17 cellular contexts compared by ENCODE assay signal in genomic region chr13:106612688-106613087, GRCh38. TPM values are rescaled to one million over a fixed set of nuclear protein-coding genes. Genes with fewer than 3 reads are reported as not detected.
DNase-seq lines count a peak whose midpoint lies in the region; ATAC-seq and TF ChIP-seq lines count a peak whose summit lies in the region.
"Had no signal": no experiment of that assay in that cellular context is flagged by ENCODE, and none has a peak within 500 bp of the region (broad histone marks: within the 10 kb centered on the region; RNA-seq: fewer than 3 reads in every experiment).

No MANE protein-coding gene starts in this region.

- H3K4me3 ChIP-seq in breast epithelium, result no peak overlapping the region
- no peak overlapping the region for H3K4me3 ChIP-seq in fibroblast of the aortic adventitia (ENCODE audit: low read depth, low read length)
- H3K4me3 ChIP-seq in mesenchymal stem cell (ENCODE audit: insufficient read depth in 1 of 2, low read depth in 1 of 2, low read length in 2 of 2), result no peak overlapping the region

- CTCF ChIA-PET in MCF 10A (lab: Yijun Ruan, JAX), result interaction anchor here (1.2 kb wide), 1 partner anchor 63 kb away, joined by 3 read pairs; no protein-coding TSS in a partner anchor

- H3K18ac ChIP-seq in mesenchymal stem cell (ENCODE audit: low read depth in 1 of 2, low read length in 2 of 2), result no peak overlapping the region

- intact Hi-C loops in MCF 10A (cut with micrococcal nuclease) (no loop called here), breast epithelium (cut with DNase I; ENCODE audit: low total_unique reads) (no loop called here)

- no peaks in the 10 kb centered on the region for H3K4me1 ChIP-seq in breast epithelium
- no peaks in the 10 kb centered on the region for H3K4me1 ChIP-seq in mesenchymal stem cell (ENCODE audit: control insufficient read depth, insufficient read depth, low read depth, low read length)

- H3K9ac ChIP-seq in mesenchymal stem cell (ENCODE audit: low read length), result no peak overlapping the region

- H3K4me3 Mint-ChIP-seq in MCF 10A (ENCODE audit: unreplicated experiment), result no peak overlapping the region
- H3K4me3 Mint-ChIP-seq: immature natural killer cell; natural killer cell treated with Interleukin-12 subunit alpha and Interleukin-12 subunit beta and Interleukin-15 and Interleukin-18, amount 100 ng/mL, for 72 hours had no signal

- H2BK5ac ChIP-seq in mesenchymal stem cell (ENCODE audit: low read depth, low read length, poor library complexity, severe bottlenecking), result no peak overlapping the region

- no peaks in the 10 kb centered on the region for H3K9me3 Mint-ChIP-seq in MCF 10A (ENCODE audit: unreplicated experiment)
- H3K9me3 Mint-ChIP-seq: immature natural killer cell; natural killer cell treated with Interleukin-12 subunit alpha and Interleukin-12 subunit beta and Interleukin-15 and Interleukin-18, amount 100 ng/mL, for 72 hours had no signal

- 60% methylated on average over 1 of the region's 1 CpG for WGBS in mesenchymal stem cell

- no peaks in the 10 kb centered on the region for H3K27me3 ChIP-seq in breast epithelium
- no peaks in the 10 kb centered on the region for H3K27me3 ChIP-seq in mesenchymal stem cell (ENCODE audit: control insufficient read depth in 1 of 2, insufficient read depth in 1 of 2, low read length in 2 of 2)

- no peaks in the 10 kb centered on the region for H3K9me3 ChIP-seq in breast epithelium
- H3K9me3 ChIP-seq in mesenchymal stem cell (ENCODE audit: control insufficient read depth, low read length), result no peaks in the 10 kb centered on the region

- H3K27ac ChIP-seq in breast epithelium, result peak overlapping the region in 1 of 2 donors; percentile 7
- H3K27ac ChIP-seq in mesenchymal stem cell (ENCODE audit: low read length, poor library complexity, severe bottlenecking), result no peak overlapping the region

- DNase-seq in MCF 10A (ENCODE audit: unreplicated experiment) (peak; percentile 61), breast epithelium (ENCODE audit: low spot score in 2 of 2) (no peak), fibroblast of the aortic adventitia (ENCODE audit: low read depth) (peak; percentile 62), mesenchymal stem cell (peak; percentile 23), ureter (ENCODE audit: low spot score) (peak; percentile 70), 8988T (no peak)
- no peak for DNase-seq in activated effector memory CD4-positive, alpha-beta T cell treated with Interleukin-2 at 50 U/mL for 16 hours
- DNase-seq: activated CD4-positive, alpha-beta T cell treated with anti-CD3 and anti-CD28 coated beads, Interleukin-2, amount 50 U/mL, for 4 hours; activated gamma-delta T cell; caudate nucleus; immature natural killer cell; NCI-H1105; NCI-H446 treated with DMSO at 0.1 percent for 48 hours; stimulated activated CD4-positive, alpha-beta T cell treated with anti-CD3 and anti-CD28 coated beads, Interleukin-12 subunit alpha, Interleukin-12 subunit beta, amount 100 ng/mL, for 4 hours had no signal

- no peak overlapping the region for H3K4ac ChIP-seq in mesenchymal stem cell (ENCODE audit: low read depth in 1 of 2, low read length in 2 of 2)

- no peaks in the 10 kb centered on the region for H3K27me3 Mint-ChIP-seq in MCF 10A (ENCODE audit: insufficient read depth, unreplicated experiment)

- H3K4me1 Mint-ChIP-seq in MCF 10A (ENCODE audit: insufficient read depth, unreplicated experiment), result peaks cover 16% of the 10 kb centered on the region
- H3K4me1 Mint-ChIP-seq: immature natural killer cell had no signal

- POLR2A ChIA-PET in MCF 10A (lab: Yijun Ruan, JAX), result interaction anchor here (1.1 kb wide), 1 partner anchor 45 kb away, joined by 7 read pairs; the partner anchor contains the start of gene ARGLU1

- H2BK120ac ChIP-seq in mesenchymal stem cell (ENCODE audit: low read depth, low read length), result no peak overlapping the region

- no peak overlapping the region for H2BK12ac ChIP-seq in mesenchymal stem cell (ENCODE audit: low read length in 2 of 2)

- no peaks in the 10 kb centered on the region for H3K36me3 ChIP-seq in breast epithelium
- H3K36me3 ChIP-seq in mesenchymal stem cell (ENCODE audit: control insufficient read depth in 1 of 2, insufficient read depth in 2 of 2, low read depth in 1 of 2, low read length in 2 of 2), result no peaks in the 10 kb centered on the region

- TF ChIP-seq CTCF in MCF 10A (IDR thresholded peaks at IDR 0.05; ENCODE audit: unreplicated experiment), result no peak
- TF ChIP-seq CTCF in breast epithelium (IDR thresholded peaks at IDR 0.05), result no peak
- TF ChIP-seq CTCF in fibroblast of the aortic adventitia (IDR thresholded peaks at IDR 0.05; ENCODE audit: insufficient read depth, low read length), result no peak

- no peak overlapping the region for H4K91ac ChIP-seq in mesenchymal stem cell (ENCODE audit: low read length)

- H2AK5ac ChIP-seq in mesenchymal stem cell (ENCODE audit: low read length, severe bottlenecking), result no peak overlapping the region

- no peak overlapping the region for H3K23ac ChIP-seq in mesenchymal stem cell (ENCODE audit: low read length in 2 of 2)

- no peak overlapping the region for H3K14ac ChIP-seq in mesenchymal stem cell (ENCODE audit: low read length in 2 of 2)

- no peak for ATAC-seq in HG03135 (IDR thresholded peaks at IDR 0.05; ENCODE audit: unreplicated experiment)
- ATAC-seq: natural killer cell treated with Interleukin-12 subunit alpha and Interleukin-12 subunit beta and Interleukin-15 and Interleukin-18, amount 100 ng/mL, for 72 hours; Panc1 had no signal

- no TSS peak for BruUV-seq in MCF 10A (replicated peaks; lab: Mats Ljungman, UMichigan)

- H2BK15ac ChIP-seq in mesenchymal stem cell (ENCODE audit: low read depth, poor library complexity, severe bottlenecking), result no peak overlapping the region

- H3K4me2 ChIP-seq in mesenchymal stem cell (ENCODE audit: low read length, poor library complexity, severe bottlenecking), result no peak overlapping the region

- TF ChIP-seq POLR2A in breast epithelium (IDR thresholded peaks at IDR 0.05), result no peak

- H2AFZ ChIP-seq in mesenchymal stem cell (ENCODE audit: low read depth, low read length), result no peak overlapping the region

- no peak overlapping the region for H4K8ac ChIP-seq in mesenchymal stem cell (ENCODE audit: low read length)

- H3K79me1 ChIP-seq in mesenchymal stem cell (replicated peaks; ENCODE audit: low read length, poor library complexity, severe bottlenecking), result no peaks in the 10 kb centered on the region

- H3K36me3 Mint-ChIP-seq in MCF 10A (ENCODE audit: insufficient read depth, unreplicated experiment), result no peaks in the 10 kb centered on the region
- H3K36me3 Mint-ChIP-seq: immature natural killer cell; natural killer cell treated with Interleukin-12 subunit alpha and Interleukin-12 subunit beta and Interleukin-15 and Interleukin-18, amount 100 ng/mL, for 72 hours had no signal

- H3K27ac Mint-ChIP-seq in MCF 10A (ENCODE audit: low read depth, unreplicated experiment), result no peak overlapping the region
- H3K27ac Mint-ChIP-seq: immature natural killer cell; natural killer cell treated with Interleukin-12 subunit alpha and Interleukin-12 subunit beta and Interleukin-15 and Interleukin-18, amount 100 ng/mL, for 72 hours had no signal

RNA-seq across cellular contexts. Expression of gene ARGLU1, which starts 44.8 kb away (rescaled TPM):
- total RNA-seq in MCF 10A (2022), result 91.7 and 94.4 TPM in 2 replicates
- total RNA-seq in breast epithelium, result 100 to 1,000 TPM; 122 to 181 (median 136) TPM
- total RNA-seq in fibroblast of the aortic adventitia (ENCODE audit: low replicate concordance), result 41.8 and 64.1 TPM in 2 replicates
- polyA plus RNA-seq in mesenchymal stem cell (2013, experiment 1 of 2), result 69.3 TPM
- 65.2 TPM for polyA plus RNA-seq in mesenchymal stem cell (2013, experiment 2 of 2)
- 112 TPM for total RNA-seq in ureter

Comparison
In these comparisons a context has a peak if more than half of its experiments do, and no peak if none do; other contexts are left out.
1. DNase-seq: peak in MCF 10A (single experiment), fibroblast of the aortic adventitia (single experiment), mesenchymal stem cell (single experiment) and ureter (single experiment); none in breast epithelium (0 of 2), activated effector memory CD4-positive, alpha-beta T cell treated with Interleukin-2 at 50 U/mL for 16 hours (single experiment) and 8988T (single experiment).